In the genomic region with DNA sequence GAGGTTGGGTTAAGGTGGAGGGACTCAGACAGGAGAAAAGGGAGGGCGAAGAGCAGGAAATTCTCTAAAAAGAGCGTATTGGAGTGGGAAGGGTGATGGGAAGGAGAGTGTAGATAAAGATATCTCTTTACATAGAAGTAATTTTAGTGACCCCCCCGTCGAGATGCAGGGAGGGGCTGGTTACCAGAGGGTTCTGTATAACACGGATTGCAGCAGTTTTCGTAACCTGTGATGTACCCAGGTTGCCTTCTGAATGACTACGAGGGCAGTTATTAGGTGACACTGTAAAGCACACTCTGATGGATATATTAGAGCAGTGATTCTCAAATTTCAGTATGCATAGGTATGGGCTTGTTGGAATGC, we compare ENCODE assay signal across 8 cellular contexts. TPM values are rescaled to one million over a fixed set of nuclear protein-coding genes. Genes with fewer than 3 reads are reported as not detected.
DNase-seq lines count a peak whose midpoint lies in the region; TF ChIP-seq lines count a peak whose summit lies in the region.

No MANE protein-coding gene starts in this region.

- peaks cover 2% of the 10 kb centered on the region for H3K79me2 ChIP-seq in trophoblast cell (ENCODE audit: control insufficient read depth, insufficient read depth, low read length, poor library complexity)

- H2AFZ ChIP-seq in trophoblast cell (ENCODE audit: insufficient read depth, low read length, poor library complexity) = peak overlapping the region; percentile 99

- H3K4me3 ChIP-seq in NT2/D1 (ENCODE audit: insufficient read length, low read depth) = peak overlapping the region; percentile 88
- H3K4me3 ChIP-seq in epithelial cell of esophagus (ENCODE audit: low read length) = peak overlapping the region; percentile 92
- peak overlapping the region; percentile 93 for H3K4me3 ChIP-seq in trophoblast cell (ENCODE audit: low read depth, low read length)

- H4K12ac ChIP-seq in trophoblast cell (ENCODE audit: low read depth, low read length) = peak overlapping the region; percentile 85

- peak overlapping the region; percentile 61 for H3K14ac ChIP-seq in trophoblast cell (ENCODE audit: low read length)

- WGBS in trophoblast cell (ENCODE audit: extremely low coverage, insufficient coverage, insufficient read length) = no CpG with 5 or more reads among the region's 7 CpGs

- no peak overlapping the region for H3K23ac ChIP-seq in trophoblast cell (ENCODE audit: low read length)

- H3K18ac ChIP-seq in trophoblast cell (ENCODE audit: low read length) = peak overlapping the region; percentile 66

- H3K9ac ChIP-seq in NT2/D1 (ENCODE audit: insufficient read length, low read depth) = peak overlapping the region; percentile 73
- H3K9ac ChIP-seq in trophoblast cell (ENCODE audit: low read length) = peak overlapping the region; percentile 92

- H3K79me1 ChIP-seq in trophoblast cell (ENCODE audit: low read length) = peaks cover 2% of the 10 kb centered on the region

- H3K4ac ChIP-seq in trophoblast cell (ENCODE audit: low read depth, low read length) = peak overlapping the region; percentile 60

- peak overlapping the region; percentile 68 for H4K91ac ChIP-seq in trophoblast cell (ENCODE audit: low read depth, low read length)

- no peaks in the 10 kb centered on the region for H3K36me3 ChIP-seq in NT2/D1 (ENCODE audit: insufficient read depth, insufficient read length, low read length)
- no peaks in the 10 kb centered on the region for H3K36me3 ChIP-seq in trophoblast cell (ENCODE audit: control insufficient read depth in 1 of 2, insufficient read depth in 2 of 2, low read length in 2 of 2)

- H2BK120ac ChIP-seq in trophoblast cell (ENCODE audit: insufficient read depth, low read length, poor library complexity) = peak overlapping the region; percentile 55

- no peak overlapping the region for H3K27ac ChIP-seq in trophoblast cell (ENCODE audit: low read depth, low read length)

- H3K4me1 ChIP-seq in NT2/D1 (ENCODE audit: insufficient read depth, insufficient read length) = no peaks in the 10 kb centered on the region
- peaks cover 0 to 2% of the 10 kb centered on the region in 2 experiments for H3K4me1 ChIP-seq in trophoblast cell (ENCODE audit: control insufficient read depth in 1 of 2, insufficient read depth in 2 of 2, low read length in 2 of 2)

- no peak overlapping the region for H2BK12ac ChIP-seq in trophoblast cell (ENCODE audit: low read length)

- TF ChIP-seq CTCF in epithelial cell of esophagus (IDR thresholded peaks at IDR 0.05; ENCODE audit: insufficient read depth, low read depth, low read length, missing control alignments) = no peak

- peak overlapping the region; percentile 65 for H2BK5ac ChIP-seq in trophoblast cell (ENCODE audit: low read depth, low read length, poor library complexity)

- in situ Hi-C loops in G401 (cut with HindIII; ENCODE audit: low sequenced_read_pairs) = no loop called here

- no peaks in the 10 kb centered on the region for H3K27me3 ChIP-seq in NT2/D1 (ENCODE audit: insufficient read depth, insufficient read length)
- no peaks in the 10 kb centered on the region for H3K27me3 ChIP-seq in trophoblast cell (ENCODE audit: insufficient read depth, low read length)

- H3K4me2 ChIP-seq in trophoblast cell (ENCODE audit: low read length) = peak overlapping the region; percentile 91

- DNase-seq in G401 (ENCODE audit: low spot score) (peak; percentile 14), NT2/D1 (ENCODE audit: low read depth, low spot score) (no peak), epithelial cell of esophagus (ENCODE audit: low read depth) (no peak), trophoblast cell (no peak), SW480 (ENCODE audit: low spot score) (no peak), NCI-H446 treated with DMSO at 0.1 percent for 48 hours (lab: John Stamatoyannopoulos, UW) (no peak), NCI-H2029 treated with DMSO at 0.1 percent for 48 hours (lab: John Stamatoyannopoulos, UW) (no peak), epidermal melanocyte (ENCODE audit: insufficient read length, low spot score) (no peak)

- no peaks in the 10 kb centered on the region for H3K9me3 ChIP-seq in NT2/D1 (ENCODE audit: insufficient read depth, low read length)
- H3K9me3 ChIP-seq in trophoblast cell (ENCODE audit: insufficient read depth, low read depth, low read length) = no peaks in the 10 kb centered on the region

- peak overlapping the region; percentile 96 for H4K8ac ChIP-seq in trophoblast cell (ENCODE audit: low read depth, low read length)

- H2AK5ac ChIP-seq in trophoblast cell (ENCODE audit: low read length) = no peak overlapping the region

RNA-seq across cellular contexts. Expression of a gene that starts 0.4 kb away (rescaled TPM):
- total RNA-seq in G401 (2014; rRNA removed; shearing (Covaris generic)) = 18.8 and 32.8 TPM in 2 replicates
- 9.2 and 10.1 TPM in 2 replicates for polyA plus RNA-seq in trophoblast cell (2013)

RNA-seq across cellular contexts. Expression of a gene that starts 32.9 kb away (rescaled TPM):
- total RNA-seq in G401 (2014; rRNA removed; shearing (Covaris generic)) = not detected in 2 replicates
- not detected in 2 replicates for polyA plus RNA-seq in trophoblast cell (2013)

RNA-seq across cellular contexts. Expression of a gene that starts 53.6 kb away (rescaled TPM):
- total RNA-seq in G401 (2014; rRNA removed; shearing (Covaris generic)) = not detected in 2 replicates
- 0.67 and 0.78 TPM in 2 replicates for polyA plus RNA-seq in trophoblast cell (2013)
